ENCODE assay signal across 20 cellular contexts in the genomic region with DNA sequence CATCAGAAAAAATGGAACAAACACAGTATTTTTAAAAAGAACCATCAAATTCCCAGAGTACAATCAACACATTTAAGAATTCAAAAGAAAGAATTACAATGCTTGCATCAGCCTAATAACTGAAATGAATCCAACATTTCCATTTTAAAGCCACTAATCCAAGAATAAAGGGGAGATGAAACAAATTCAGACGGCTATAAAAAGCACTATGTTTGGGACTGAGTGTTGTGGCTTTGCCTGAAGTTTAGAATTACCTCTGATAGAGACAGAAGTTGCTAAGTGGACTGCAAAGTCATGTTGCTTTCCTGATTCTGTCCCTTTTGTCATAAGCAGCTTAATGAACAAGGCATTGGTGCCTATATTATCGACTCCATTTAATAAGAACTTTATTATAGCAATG.
DNase-seq lines count a peak whose midpoint lies in the region; ATAC-seq and TF ChIP-seq lines count a peak whose summit lies in the region.
"Had no signal": no experiment of that assay in that cellular context is flagged by ENCODE, and none has a peak within 500 bp of the region (broad histone marks: within the 10 kb centered on the region; RNA-seq: fewer than 3 reads in every experiment).

No MANE protein-coding gene starts in this region.

- H3K4me3 Mint-ChIP-seq in brain (peak overlapping the region in 1 of 5 experiments; percentile 2), nephron (no peak overlapping the region)
- H3K4me3 Mint-ChIP-seq in activated naive CD4-positive, alpha-beta T cell treated with anti-CD3 and anti-CD28 coated beads for 36 hours = no peak overlapping the region
- H3K4me3 Mint-ChIP-seq: CD4-positive, alpha-beta T cell had no signal

- DNase-seq in M059J (ENCODE audit: low read depth) = peak; percentile 18
- DNase-seq in aorta = no peak
- no peak for DNase-seq in activated naive CD4-positive, alpha-beta T cell treated with anti-CD3 and anti-CD28 coated beads for 36 hours
- DNase-seq: ACHN; Caco-2; CD4-positive, alpha-beta T cell; Karpas-422; NCI-H1417; NCI-H187; NCI-H2107; NCI-H2227 treated with DMSO at 0.1 percent for 48 hours; NCI-H510A; NCI-H748 treated with DMSO at 0.1 percent for 48 hours had no signal

- H3K4me3 ChIP-seq in aorta (ENCODE audit: low read length in 2 of 2) = no peak overlapping the region
- H3K4me3 ChIP-seq: BLaER1, SJSA1 had no signal

- WGBS in aorta, 2 donors = 49 to 60% methylated on average over 2 of the region's 2 CpGs

- H3K4me1 ChIP-seq in aorta (ENCODE audit: control insufficient read depth in 1 of 2, insufficient read depth in 2 of 2, low read length in 2 of 2) = no peaks in the 10 kb centered on the region
- H3K4me1 ChIP-seq: BLaER1, Caco-2, SJSA1 had no signal

- peak overlapping the region in 3 of 5 experiments; percentile 8 to 86 (median 59) for H3K27ac Mint-ChIP-seq in brain
- H3K27ac Mint-ChIP-seq in nephron = peak overlapping the region in 2 of 3 experiments; percentile 51 to 64
- H3K27ac Mint-ChIP-seq in activated naive CD4-positive, alpha-beta T cell treated with anti-CD3 and anti-CD28 coated beads for 36 hours = no peak overlapping the region
- H3K27ac Mint-ChIP-seq: CD4-positive, alpha-beta T cell had no signal

- H3K27me3 Mint-ChIP-seq in brain (peaks cover 7% of the 10 kb centered on the region), nephron (ENCODE audit: low read depth) (no peaks in the 10 kb centered on the region)
- peaks cover 2% of the 10 kb centered on the region for H3K27me3 Mint-ChIP-seq in activated naive CD4-positive, alpha-beta T cell treated with anti-CD3 and anti-CD28 coated beads for 36 hours (ENCODE audit: low read depth)

- peaks cover 0 to 5% (median 0%) of the 10 kb centered on the region in 5 experiments for H3K9me3 Mint-ChIP-seq in brain
- no peaks in the 10 kb centered on the region for H3K9me3 Mint-ChIP-seq in nephron
- no peaks in the 10 kb centered on the region for H3K9me3 Mint-ChIP-seq in activated naive CD4-positive, alpha-beta T cell treated with anti-CD3 and anti-CD28 coated beads for 36 hours
- H3K9me3 Mint-ChIP-seq: CD4-positive, alpha-beta T cell had no signal

- H3K36me3 ChIP-seq in aorta (ENCODE audit: control insufficient read depth in 1 of 2, insufficient read depth in 2 of 2, low read length in 1 of 2) = no peaks in the 10 kb centered on the region
- H3K36me3 ChIP-seq: BLaER1, SJSA1 had no signal

- H3K27me3 ChIP-seq in aorta (ENCODE audit: control insufficient read depth in 1 of 2, insufficient read depth in 2 of 2, low read length in 1 of 2) = no peaks in the 10 kb centered on the region
- H3K27me3 ChIP-seq: BLaER1, SJSA1 had no signal

- H3K36me3 Mint-ChIP-seq in brain (no peaks in the 10 kb centered on the region), nephron (ENCODE audit: low read depth) (no peaks in the 10 kb centered on the region)
- no peaks in the 10 kb centered on the region for H3K36me3 Mint-ChIP-seq in activated naive CD4-positive, alpha-beta T cell treated with anti-CD3 and anti-CD28 coated beads for 36 hours (ENCODE audit: low read depth)

- H3K9me3 ChIP-seq in aorta (ENCODE audit: control insufficient read depth, low read length) = no peaks in the 10 kb centered on the region
- H3K9me3 ChIP-seq: BLaER1, Caco-2, SJSA1 had no signal

- ATAC-seq in aorta (ENCODE audit: low FRiP score) (peak; percentile 36), HG02852 (IDR thresholded peaks at IDR 0.05; ENCODE audit: unreplicated experiment) (no peak), HG02571 (IDR thresholded peaks at IDR 0.05; ENCODE audit: unreplicated experiment) (no peak)
- ATAC-seq: HCT116 had no signal

- intact Hi-C loops in aorta (cut with DNase I) = no loop called here
- intact Hi-C loops in activated naive CD4-positive, alpha-beta T cell treated with anti-CD3 and anti-CD28 coated beads for 36 hours (cut with micrococcal nuclease) = no loop called here

- no peak overlapping the region for H3K27ac ChIP-seq in aorta (ENCODE audit: low read depth in 1 of 2, low read length in 2 of 2)
- H3K27ac ChIP-seq: BLaER1, SJSA1 had no signal

- H3K4me1 Mint-ChIP-seq in brain = peaks cover 59% of the 10 kb centered on the region
- H3K4me1 Mint-ChIP-seq in nephron = peaks cover 34% of the 10 kb centered on the region
- H3K4me1 Mint-ChIP-seq in activated naive CD4-positive, alpha-beta T cell treated with anti-CD3 and anti-CD28 coated beads for 36 hours (ENCODE audit: low read depth) = no peaks in the 10 kb centered on the region

- no peak for TF ChIP-seq CTCF in brain (conservative IDR thresholded peaks at IDR 0.05)
- TF ChIP-seq CTCF in nephron (IDR thresholded peaks at IDR 0.05; ENCODE audit: unreplicated experiment in 3 of 3) = no peak

- CTCF ChIA-PET in activated naive CD4-positive, alpha-beta T cell treated with anti-CD3 and anti-CD28 coated beads for 36 hours (lab: Charles Lee) = no interaction called here
